20 cellular contexts compared by ENCODE assay signal in the genomic region with DNA sequence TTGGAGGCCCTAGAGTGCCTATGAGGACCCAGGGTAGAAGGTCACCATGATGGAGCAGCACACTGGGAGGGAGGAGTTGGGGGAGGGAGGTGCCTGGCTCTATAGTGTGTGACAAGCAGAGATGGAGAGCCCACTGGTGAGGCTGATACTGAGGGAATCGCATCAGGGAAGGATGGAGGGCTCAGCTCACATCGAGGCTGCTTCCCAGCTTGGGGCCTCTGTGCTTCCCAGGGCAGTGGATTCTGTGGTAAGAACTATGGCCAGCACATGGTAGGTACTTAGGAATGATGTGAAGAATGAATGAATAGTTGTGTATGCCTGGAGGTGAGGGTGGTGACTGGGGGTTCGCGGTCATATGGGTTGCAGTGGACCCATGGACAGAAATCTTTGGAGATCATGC. TPM values are rescaled to one million over a fixed set of nuclear protein-coding genes. Genes with fewer than 3 reads are reported as not detected.
DNase-seq lines count a peak whose midpoint lies in the region; ATAC-seq, FAIRE-seq and TF ChIP-seq lines count a peak whose summit lies in the region.
"Had no signal": no experiment of that assay in that cellular context is flagged by ENCODE, and none has a peak within 500 bp of the region (broad histone marks: within the 10 kb centered on the region; RNA-seq: fewer than 3 reads in every experiment).

No MANE protein-coding gene starts in this region.

- H3K9me3 ChIP-seq in BLaER1 (no peaks in the 10 kb centered on the region), endodermal cell (ENCODE audit: control insufficient read depth, low read length) (no peaks in the 10 kb centered on the region)
- H3K9me3 ChIP-seq: colonic mucosa had no signal

- H3K9me3 Mint-ChIP-seq in endodermal cell, result no peaks in the 10 kb centered on the region
- no peaks in the 10 kb centered on the region for H3K9me3 Mint-ChIP-seq in progenitor cell of endocrine pancreas (ENCODE audit: low read depth)
- H3K9me3 Mint-ChIP-seq: activated T-helper 17 cell treated with anti-CD3 and anti-CD28 coated beads, Interleukin-2, amount 50 U/mL, for 72 hours; naive B cell had no signal

- H3K27ac Mint-ChIP-seq in endodermal cell (no peak overlapping the region), progenitor cell of endocrine pancreas (no peak overlapping the region)
- H3K27ac Mint-ChIP-seq: activated T-helper 17 cell treated with anti-CD3 and anti-CD28 coated beads, Interleukin-2, amount 50 U/mL, for 72 hours had no signal

- WGBS in endodermal cell (ENCODE audit: insufficient coverage in 1 of 2, insufficient read length in 1 of 2), 2 experiments, result 90 to 91% methylated on average over 4 of the region's 4 CpGs

- H3K36me3 ChIP-seq in BLaER1 (no peaks in the 10 kb centered on the region), endodermal cell (ENCODE audit: control insufficient read depth, insufficient read depth, low read length) (no peaks in the 10 kb centered on the region)
- H3K36me3 ChIP-seq: colonic mucosa had no signal

- H3K9ac ChIP-seq in BLaER1 (no peak overlapping the region), endodermal cell (ENCODE audit: extremely low read depth, low read length, poor library complexity, severe bottlenecking) (no peak overlapping the region)

- H3K27me3 ChIP-seq in BLaER1 (no peaks in the 10 kb centered on the region), endodermal cell (ENCODE audit: control insufficient read depth, insufficient read depth, low read length, poor library complexity, severe bottlenecking) (peaks cover 27% of the 10 kb centered on the region)
- H3K27me3 ChIP-seq: colonic mucosa had no signal

- FAIRE-seq in HTR-8/SVneo (lab: Jason Lieb, UNC), result peak; percentile 38
- FAIRE-seq: frontal cortex had no signal

- peak overlapping the region; percentile 59 for H3K4me2 ChIP-seq in BLaER1

- DNase-seq in HTR-8/SVneo (ENCODE audit: insufficient read length, low spot score), result no peak
- DNase-seq in endodermal cell, result no peak
- no peak for DNase-seq in progenitor cell of endocrine pancreas (ENCODE audit: low spot score, unreplicated experiment)
- DNase-seq in omental fat pad (ENCODE audit: low spot score), result no peak
- no peak for DNase-seq in NCI-H2196 treated with DMSO at 0.1 percent for 48 hours (lab: John Stamatoyannopoulos, UW; ENCODE audit: unreplicated experiment)
- no peak for DNase-seq in effector CD8-positive, alpha-beta T cell (lab: John Stamatoyannopoulos, UW)
- DNase-seq: colonic mucosa; EL; MM.1S; naive B cell; NCI-H1694; stimulated activated CD4-positive, alpha-beta T cell treated with anti-CD3 and anti-CD28 coated beads, Interleukin-15, amount 100 ng/mL, for 24 hours; stimulated activated naive CD8-positive, alpha-beta T cell treated with anti-CD3 and anti-CD28 coated beads, Interleukin-15, Interleukin-2, amounts not matched to agents 100 U/mL and 50 U/mL, for 24 hours; T-helper 2 cell had no signal

- TF ChIP-seq CTCF in endodermal cell (conservative IDR thresholded peaks at IDR 0.05) (no peak), progenitor cell of endocrine pancreas (IDR thresholded peaks at IDR 0.05; ENCODE audit: unreplicated experiment) (no peak), omental fat pad (IDR thresholded peaks at IDR 0.05) (no peak)

- H3K4me3 Mint-ChIP-seq in endodermal cell, result peak overlapping the region; percentile 65
- peak overlapping the region; percentile 68 for H3K4me3 Mint-ChIP-seq in progenitor cell of endocrine pancreas (ENCODE audit: low read depth)
- H3K4me3 Mint-ChIP-seq: activated T-helper 17 cell treated with anti-CD3 and anti-CD28 coated beads, Interleukin-2, amount 50 U/mL, for 72 hours had no signal

- H3K4me3 ChIP-seq in BLaER1 (no peak overlapping the region), endodermal cell (ENCODE audit: low read length) (no peak overlapping the region)
- H3K4me3 ChIP-seq: lung had no signal

- H3K4me1 Mint-ChIP-seq in endodermal cell, result peaks cover 2% of the 10 kb centered on the region
- peaks cover 6% of the 10 kb centered on the region for H3K4me1 Mint-ChIP-seq in progenitor cell of endocrine pancreas (ENCODE audit: low read depth)
- H3K4me1 Mint-ChIP-seq: activated T-helper 17 cell treated with anti-CD3 and anti-CD28 coated beads, Interleukin-2, amount 50 U/mL, for 72 hours had no signal

- H4K20me1 ChIP-seq in BLaER1, result peaks cover 16% of the 10 kb centered on the region; the same call in 1 of the 2 replicates

- H3K27ac ChIP-seq in BLaER1, result no peak overlapping the region
- no peak overlapping the region for H3K27ac ChIP-seq in endodermal cell (ENCODE audit: low read depth, low read length)
- H3K27ac ChIP-seq: colonic mucosa, epithelial cell of prostate had no signal

- no peaks in the 10 kb centered on the region for H3K36me3 Mint-ChIP-seq in endodermal cell (ENCODE audit: low read depth)
- no peaks in the 10 kb centered on the region for H3K36me3 Mint-ChIP-seq in progenitor cell of endocrine pancreas (ENCODE audit: insufficient read depth)
- H3K36me3 Mint-ChIP-seq: naive B cell had no signal

- no peak for ATAC-seq in omental fat pad (ENCODE audit: low FRiP score)
- ATAC-seq in HG03280 (IDR thresholded peaks at IDR 0.05; ENCODE audit: unreplicated experiment), result no peak
- ATAC-seq: activated T-helper 17 cell treated with anti-CD3 and anti-CD28 coated beads, Interleukin-2, amount 50 U/mL, for 72 hours; stimulated activated naive CD8-positive, alpha-beta T cell treated with anti-CD3 and anti-CD28 coated beads, Interleukin-15, Interleukin-2, amounts not matched to agents 100 U/mL and 50 U/mL, for 24 hours had no signal

- H3K4me1 ChIP-seq in BLaER1, result peaks cover 43% of the 10 kb centered on the region
- no peaks in the 10 kb centered on the region for H3K4me1 ChIP-seq in endodermal cell (ENCODE audit: control insufficient read depth, insufficient read depth, low read length)
- H3K4me1 ChIP-seq: colonic mucosa had no signal

- H3K27me3 Mint-ChIP-seq in endodermal cell (ENCODE audit: insufficient read depth) (peaks cover 32% of the 10 kb centered on the region), progenitor cell of endocrine pancreas (peaks cover 20% of the 10 kb centered on the region)

RNA-seq across cellular contexts. Expression of a gene that starts 1.3 kb away (rescaled TPM):
- total RNA-seq in endodermal cell (10 to 100 TPM; 32.3 to 36.7 TPM), progenitor cell of endocrine pancreas (35.6 and 42.2 TPM in 2 replicates), omental fat pad (10 to 100 TPM; 27.4 to 55.5 (median 46.0) TPM)
- polyA plus RNA-seq in endodermal cell (2013, experiment 1 of 2), result 43.7 TPM
- polyA plus RNA-seq in endodermal cell (2013, experiment 2 of 2), result 36.7 TPM
